In the genomic region with DNA sequence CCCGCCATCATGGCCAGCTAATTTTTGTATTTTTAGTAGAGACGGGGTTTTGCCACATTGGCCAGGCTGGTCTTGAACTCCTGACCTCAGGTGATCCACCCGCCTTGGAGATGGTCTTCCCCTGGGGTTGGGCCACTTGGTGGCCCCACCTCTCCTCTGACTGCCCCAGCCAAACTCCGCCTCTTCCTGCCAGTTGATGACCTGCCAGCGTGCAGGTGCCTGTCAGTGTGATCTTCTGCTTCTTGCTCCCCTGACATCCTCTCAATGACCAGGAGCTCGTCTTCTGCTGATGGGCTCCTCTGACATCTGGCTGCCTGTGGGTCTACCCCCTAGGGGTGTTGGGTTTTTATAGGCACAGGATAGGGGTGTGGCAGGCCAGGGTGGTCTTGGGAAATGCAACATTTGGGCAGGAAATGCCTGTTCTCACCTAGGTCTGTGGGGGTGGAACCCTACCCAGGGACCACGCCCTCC, we compare ENCODE assay signal across 8 cellular contexts. TPM values are rescaled to one million over a fixed set of nuclear protein-coding genes. Genes with fewer than 3 reads are reported as not detected.
DNase-seq lines count a peak whose midpoint lies in the region; ATAC-seq, FAIRE-seq and TF ChIP-seq lines count a peak whose summit lies in the region.
"Not testable (repeated sequence)": the region's sequence is repeated elsewhere in the genome, so short reads cannot be mapped to it uniquely, and the experiment has no call there.
"Had no signal": no experiment of that assay in that cellular context is flagged by ENCODE, and none has a peak within 500 bp of the region (broad histone marks: within the 10 kb centered on the region; RNA-seq: fewer than 3 reads in every experiment).

No MANE protein-coding gene starts in this region.

- TF ChIP-seq CTCF in Peyer's patch (IDR thresholded peaks at IDR 0.05), result not testable (repeated sequence)

- not testable (repeated sequence) for H3K4me3 ChIP-seq in Peyer's patch

- peaks cover 0 to 32% (median 0%) of the 10 kb centered on the region in 3 donors for H3K36me3 ChIP-seq in Peyer's patch

- FAIRE-seq in GM12892 (lab: Jason Lieb, UNC), result not testable (repeated sequence)

- not testable (repeated sequence) for H3K27me3 Mint-ChIP-seq in activated CD8-positive, alpha-beta T cell treated with anti-CD3 and anti-CD28 coated beads, Interleukin-2, amount 10 ng/mL, durations not matched to agents 7 days and 5 days (ENCODE audit: low read depth); activated naive CD8-positive, alpha-beta T cell treated with anti-CD3 and anti-CD28 coated beads for 36 hours

- POLR2A ChIA-PET in activated CD8-positive, alpha-beta T cell treated with anti-CD3 and anti-CD28 coated beads, Interleukin-2, amount 10 ng/mL, durations not matched to agents 7 days and 5 days (lab: Charles Lee), result interaction anchor here (1.0 to 5.0 kb wide), 9 partner anchors 7 to 83 kb away, joined by 3 to 84 read pairs (median 7); a partner anchor contains a TSS

- peak overlapping the region; percentile 93 for H3K4me3 Mint-ChIP-seq in activated CD8-positive, alpha-beta T cell treated with anti-CD3 and anti-CD28 coated beads, Interleukin-2, amount 10 ng/mL, durations not matched to agents 7 days and 5 days
- peak overlapping the region; percentile 94 for H3K4me3 Mint-ChIP-seq in activated naive CD8-positive, alpha-beta T cell treated with anti-CD3 and anti-CD28 coated beads for 36 hours

- not testable (repeated sequence) for H3K9me3 Mint-ChIP-seq in activated CD8-positive, alpha-beta T cell treated with anti-CD3 and anti-CD28 coated beads, Interleukin-2, amount 10 ng/mL, durations not matched to agents 7 days and 5 days (ENCODE audit: insufficient read depth); activated naive CD8-positive, alpha-beta T cell treated with anti-CD3 and anti-CD28 coated beads for 36 hours

- H3K9me3 ChIP-seq in Peyer's patch, result not testable (repeated sequence)

- TF ChIP-seq POLR2A in GM12892 (IDR thresholded peaks at IDR 0.05; ENCODE audit: low read depth, low read length), result peak; percentile 75
- not testable (repeated sequence) for TF ChIP-seq POLR2A in Peyer's patch (IDR thresholded peaks at IDR 0.05)

- not testable (repeated sequence) for DNase-seq in GM12892 (ENCODE audit: insufficient read length)
- DNase-seq in Peyer's patch, result peak; percentile 51 to 82 (median 82)
- DNase-seq in activated CD8-positive, alpha-beta T cell treated with anti-CD3 and anti-CD28 coated beads, Interleukin-2, amount 10 ng/mL, durations not matched to agents 7 days and 5 days, result peak; percentile 81
- peak; percentile 67 for DNase-seq in activated naive CD8-positive, alpha-beta T cell treated with anti-CD3 and anti-CD28 coated beads for 36 hours
- peak; percentile 58 for DNase-seq in iPS-NIHi7 (ENCODE audit: extremely low spot score)
- peak; percentile 77 for DNase-seq in stimulated activated CD4-positive, alpha-beta T cell treated with anti-CD3 and anti-CD28 coated beads, Interleukin-15, amount 100 ng/mL, for 24 hours

- H3K27ac ChIP-seq in Peyer's patch, result peak overlapping the region in 3 of 4 donors; percentile 38 to 88 (median 83)

- peak overlapping the region; percentile 99 for H3K27ac Mint-ChIP-seq in activated CD8-positive, alpha-beta T cell treated with anti-CD3 and anti-CD28 coated beads, Interleukin-2, amount 10 ng/mL, durations not matched to agents 7 days and 5 days
- peak overlapping the region; percentile 100 for H3K27ac Mint-ChIP-seq in activated naive CD8-positive, alpha-beta T cell treated with anti-CD3 and anti-CD28 coated beads for 36 hours

- peaks cover 64% of the 10 kb centered on the region for H3K4me1 Mint-ChIP-seq in activated CD8-positive, alpha-beta T cell treated with anti-CD3 and anti-CD28 coated beads, Interleukin-2, amount 10 ng/mL, durations not matched to agents 7 days and 5 days (ENCODE audit: low read depth)
- H3K4me1 Mint-ChIP-seq in activated naive CD8-positive, alpha-beta T cell treated with anti-CD3 and anti-CD28 coated beads for 36 hours, result peaks cover 59% of the 10 kb centered on the region

- H3K27me3 ChIP-seq in Peyer's patch, result not testable (repeated sequence)

- H3K4me1 ChIP-seq in Peyer's patch, result peaks cover 0 to 34% (median 17%) of the 10 kb centered on the region in 4 donors

- CTCF ChIA-PET in activated CD8-positive, alpha-beta T cell treated with anti-CD3 and anti-CD28 coated beads, Interleukin-2, amount 10 ng/mL, durations not matched to agents 7 days and 5 days (lab: Charles Lee), result interaction anchor here (1.0 to 2.5 kb wide), 5 partner anchors 11 to 135 kb away, joined by 3 to 6 read pairs (median 4); a partner anchor contains a TSS

- peak; percentile 17 for ATAC-seq in HG02798 (IDR thresholded peaks at IDR 0.05; ENCODE audit: poor library complexity, unreplicated experiment)
- ATAC-seq in activated CD8-positive, alpha-beta T cell treated with anti-CD3 and anti-CD28 coated beads, Interleukin-2, amount 10 ng/mL, durations not matched to agents 7 days and 5 days, result not testable (repeated sequence)

- peaks cover 60% of the 10 kb centered on the region for H3K36me3 Mint-ChIP-seq in activated CD8-positive, alpha-beta T cell treated with anti-CD3 and anti-CD28 coated beads, Interleukin-2, amount 10 ng/mL, durations not matched to agents 7 days and 5 days (ENCODE audit: low read depth)
- H3K36me3 Mint-ChIP-seq in activated naive CD8-positive, alpha-beta T cell treated with anti-CD3 and anti-CD28 coated beads for 36 hours, result peaks cover 49% of the 10 kb centered on the region

RNA-seq across cellular contexts. Expression of a gene that starts 3.1 kb away (rescaled TPM):
- polyA plus RNA-seq in GM12892 (2012; ENCODE audit: missing spikeins), result 96.4 TPM
- 10 to 100 TPM; 39.9 to 75.9 (median 58.4) TPM for total RNA-seq in Peyer's patch
- total RNA-seq in activated CD8-positive, alpha-beta T cell treated with anti-CD3 and anti-CD28 coated beads, Interleukin-2, amount 10 ng/mL, durations not matched to agents 7 days and 5 days, result 100 to 1,000 TPM; 156 to 163 TPM
- 100 to 1,000 TPM; 107 to 112 TPM for total RNA-seq in activated naive CD8-positive, alpha-beta T cell treated with anti-CD3 and anti-CD28 coated beads for 36 hours

RNA-seq across cellular contexts. Expression of a gene that starts 16.9 kb away (rescaled TPM):
- 28.4 TPM for polyA plus RNA-seq in GM12892 (2012; ENCODE audit: missing spikeins)
- 100 to 1,000 TPM in 1 of 4 donors, 10 to 100 TPM in 3; 80.0 to 126 (median 86.1) TPM for total RNA-seq in Peyer's patch
- total RNA-seq in activated CD8-positive, alpha-beta T cell treated with anti-CD3 and anti-CD28 coated beads, Interleukin-2, amount 10 ng/mL, durations not matched to agents 7 days and 5 days, result 10 to 100 TPM; 39.6 to 42.5 TPM
- total RNA-seq in activated naive CD8-positive, alpha-beta T cell treated with anti-CD3 and anti-CD28 coated beads for 36 hours, result 10 to 100 TPM; 43.7 to 45.8 TPM

RNA-seq across cellular contexts. Expression of a gene that starts 19.3 kb away (rescaled TPM):
- 12.0 TPM for polyA plus RNA-seq in GM12892 (2012; ENCODE audit: missing spikeins)
- 100 to 1,000 TPM in 3 of 4 donors, 10 to 100 TPM in 1; 94.4 to 126 (median 109) TPM for total RNA-seq in Peyer's patch
- 100 to 1,000 TPM; 110 to 117 TPM for total RNA-seq in activated CD8-positive, alpha-beta T cell treated with anti-CD3 and anti-CD28 coated beads, Interleukin-2, amount 10 ng/mL, durations not matched to agents 7 days and 5 days
- total RNA-seq in activated naive CD8-positive, alpha-beta T cell treated with anti-CD3 and anti-CD28 coated beads for 36 hours, result 10 to 100 TPM; 52.7 to 56.4 TPM

RNA-seq across cellular contexts. Expression of a gene that starts 22.1 kb away (rescaled TPM):
- 37.0 TPM for polyA plus RNA-seq in GM12892 (2012; ENCODE audit: missing spikeins)
- 10 to 100 TPM; 60.4 to 97.7 (median 77.2) TPM for total RNA-seq in Peyer's patch
- 100 to 1,000 TPM; 168 to 175 TPM for total RNA-seq in activated CD8-positive, alpha-beta T cell treated with anti-CD3 and anti-CD28 coated beads, Interleukin-2, amount 10 ng/mL, durations not matched to agents 7 days and 5 days
- 10 to 100 TPM; 49.7 to 50.5 TPM for total RNA-seq in activated naive CD8-positive, alpha-beta T cell treated with anti-CD3 and anti-CD28 coated beads for 36 hours

RNA-seq across cellular contexts. Expression of a gene that starts 30.8 kb away (rescaled TPM):
- polyA plus RNA-seq in GM12892 (2012; ENCODE audit: missing spikeins), result 0.59 TPM
- 1 to 10 TPM in 1 of 4 donors, under 1 TPM in 2, not detected in 1; 0.85 to 3.3 (median 0.94) TPM for total RNA-seq in Peyer's patch
- 1 to 10 TPM; 1.6 to 1.9 TPM for total RNA-seq in activated CD8-positive, alpha-beta T cell treated with anti-CD3 and anti-CD28 coated beads, Interleukin-2, amount 10 ng/mL, durations not matched to agents 7 days and 5 days
- under 1 TPM; 0.27 to 0.28 TPM for total RNA-seq in activated naive CD8-positive, alpha-beta T cell treated with anti-CD3 and anti-CD28 coated beads for 36 hours
- polyA plus RNA-seq: BJ had no signal
